17 cellular contexts compared by ENCODE assay signal in genomic region chr15:25824618-25825017, GRCh38. TPM values are rescaled to one million over a fixed set of nuclear protein-coding genes. Genes with fewer than 3 reads are reported as not detected.
A peak's percentile ranks its signal among the peaks of the same experiment; 100 is the strongest.
DNase-seq lines count a peak whose midpoint lies in the region; ATAC-seq and TF ChIP-seq lines count a peak whose summit lies in the region.
"Had no signal": no experiment of that assay in that cellular context is flagged by ENCODE, and none has a peak within 500 bp of the region (broad histone marks: within the 10 kb centered on the region; RNA-seq: fewer than 3 reads in every experiment).

No MANE protein-coding gene starts in this region.

- H3K23ac ChIP-seq in IMR-90 (ENCODE audit: low read depth, low read length) = no peak overlapping the region

- H3K27me3 ChIP-seq in IMR-90 (ENCODE audit: control insufficient read depth, insufficient read depth, low read length) = no peaks in the 10 kb centered on the region
- H3K27me3 ChIP-seq in esophagus muscularis mucosa = no peaks in the 10 kb centered on the region
- no peaks in the 10 kb centered on the region for H3K27me3 ChIP-seq in stomach smooth muscle (ENCODE audit: control insufficient read depth in 1 of 2, insufficient read depth in 2 of 2, low read length in 2 of 2)
- no peaks in the 10 kb centered on the region for H3K27me3 ChIP-seq in Peyer's patch
- H3K27me3 ChIP-seq in CD8-positive, alpha-beta memory T cell (ENCODE audit: insufficient read depth, low read length, poor library complexity, severe bottlenecking) = no peaks in the 10 kb centered on the region

- H2BK5ac ChIP-seq in IMR-90 (ENCODE audit: low read depth, low read length, poor library complexity, severe bottlenecking) = no peak overlapping the region

- no peak for TF ChIP-seq EP300 in esophagus muscularis mucosa (IDR thresholded peaks at IDR 0.05)

- no peak overlapping the region for H3K27ac Mint-ChIP-seq in activated naive CD8-positive, alpha-beta T cell treated with anti-CD3 and anti-CD28 coated beads for 36 hours
- H3K27ac Mint-ChIP-seq in CD8-positive, alpha-beta memory T cell = no peak overlapping the region
- H3K27ac Mint-ChIP-seq: CD4-positive, alpha-beta T cell; GM23338 had no signal

- no peak overlapping the region for H3K4me2 ChIP-seq in IMR-90 (ENCODE audit: low read depth, low read length)
- H3K4me2 ChIP-seq: GM23338 had no signal

- DNase-seq in IMR-90 = no peak
- DNase-seq in esophagus muscularis mucosa (ENCODE audit: extremely low spot score) = no peak
- DNase-seq in activated naive CD8-positive, alpha-beta T cell treated with anti-CD3 and anti-CD28 coated beads for 36 hours = no peak
- DNase-seq in Peyer's patch = no peak
- DNase-seq in CD8-positive, alpha-beta memory T cell = no peak
- DNase-seq: AML-193; CD4-positive, alpha-beta T cell; DMS153; DMS79; GDM1; HCEC 1CT had no signal

- POLR2A ChIA-PET in HEK293 (lab: Yijun Ruan, JAX) (interaction anchor here (0.7 kb wide), 1 partner anchor 75 kb away, joined by 5 read pairs; no protein-coding TSS in a partner anchor), IMR-90 (lab: Charles Lee; ENCODE audit: unreplicated experiment) (no interaction called here)
- POLR2A ChIA-PET in CD8-positive, alpha-beta memory T cell (lab: Charles Lee) = interaction anchor here (1.5 kb wide), 1 partner anchor 38 kb away, joined by 3 read pairs; no protein-coding TSS in a partner anchor

- TF ChIP-seq POLR2A in IMR-90 (IDR thresholded peaks at IDR 0.05; ENCODE audit: low read depth, low read length) (no peak), esophagus muscularis mucosa (IDR thresholded peaks at IDR 0.05; ENCODE audit: low read depth) (no peak), Peyer's patch (IDR thresholded peaks at IDR 0.05) (no peak)

- no peak overlapping the region for H3K18ac ChIP-seq in IMR-90 (ENCODE audit: low read depth, low read length)

- no peak overlapping the region for H4K8ac ChIP-seq in IMR-90 (ENCODE audit: low read depth in 2 of 2, low read length in 2 of 2)

- TF ChIP-seq RAD21 in IMR-90 (IDR thresholded peaks at IDR 0.05; ENCODE audit: low read length) = no peak

- H3K9me1 ChIP-seq in IMR-90 (ENCODE audit: insufficient read depth, low read length) = peaks cover 19% of the 10 kb centered on the region

- no peak overlapping the region for H2BK20ac ChIP-seq in IMR-90 (ENCODE audit: low read depth, low read length)

- H3K4me1 ChIP-seq in HEK293 (ENCODE audit: control insufficient read depth, insufficient read depth, low read length) (no peaks in the 10 kb centered on the region), IMR-90 (ENCODE audit: control insufficient read depth, insufficient read depth, low read length) (peaks cover 7% of the 10 kb centered on the region), esophagus muscularis mucosa (peaks cover 0 to 53% (median 38%) of the 10 kb centered on the region in 4 donors), stomach smooth muscle (ENCODE audit: control insufficient read depth, insufficient read depth, low read length) (peaks cover 7% of the 10 kb centered on the region), Peyer's patch (no peaks in the 10 kb centered on the region)
- H3K4me1 ChIP-seq in CD8-positive, alpha-beta memory T cell (ENCODE audit: insufficient read depth, low read length) = peaks cover 5% of the 10 kb centered on the region

- peak overlapping the region; percentile 43 for H3K14ac ChIP-seq in IMR-90 (replicated peaks; ENCODE audit: low read depth, low read length)

- H3K79me1 ChIP-seq in IMR-90 (ENCODE audit: low read depth in 1 of 2, low read length in 2 of 2) = peaks cover 23 to 66% of the 10 kb centered on the region in 2 experiments

- peaks cover 38% of the 10 kb centered on the region for H3K4me1 Mint-ChIP-seq in activated naive CD8-positive, alpha-beta T cell treated with anti-CD3 and anti-CD28 coated beads for 36 hours
- peaks cover 42 to 71% (median 42%) of the 10 kb centered on the region in 3 donors for H3K4me1 Mint-ChIP-seq in CD8-positive, alpha-beta memory T cell

- no peak overlapping the region for H3K9ac ChIP-seq in IMR-90 (ENCODE audit: low read depth, low read length)
- H3K9ac ChIP-seq in stomach smooth muscle (ENCODE audit: low read length in 2 of 2) = no peak overlapping the region

- no peak for ATAC-seq in IMR-90 (ENCODE audit: low read depth)
- ATAC-seq: GM23338, K562 had no signal

- no peak overlapping the region for H4K5ac ChIP-seq in IMR-90 (ENCODE audit: low read depth, low read length)

- H3K4ac ChIP-seq in IMR-90 (ENCODE audit: low read depth, low read length) = peak overlapping the region; percentile 37; the same call in 1 of the 2 replicates

- no peaks in the 10 kb centered on the region; the same call in 1 of the 2 replicates for H4K20me1 ChIP-seq in IMR-90 (ENCODE audit: insufficient read depth, low read length)

- peaks cover 28% of the 10 kb centered on the region for H3K9me3 Mint-ChIP-seq in activated naive CD8-positive, alpha-beta T cell treated with anti-CD3 and anti-CD28 coated beads for 36 hours
- peaks cover 0 to 7% (median 5%) of the 10 kb centered on the region in 5 donors for H3K9me3 Mint-ChIP-seq in CD8-positive, alpha-beta memory T cell
- H3K9me3 Mint-ChIP-seq: GM23338 had no signal

- no peak overlapping the region for H2BK15ac ChIP-seq in IMR-90 (ENCODE audit: low read depth, low read length)

- H2AFZ ChIP-seq in IMR-90 (replicated peaks; ENCODE audit: low read length, poor library complexity) = peak overlapping the region; percentile 60
- H2AFZ ChIP-seq: GM23338 had no signal

- dilution Hi-C loops in IMR-90 (cut with HindIII; ENCODE audit: low sequenced_read_pairs, unreplicated experiment) = no loop called here

- H2BK120ac ChIP-seq in IMR-90 (ENCODE audit: low read depth, low read length) = 0 out of 2 replicates have a peak overlapping the region, but pooled peaks have one; percentile 5

- no peak overlapping the region for H2AK5ac ChIP-seq in IMR-90 (ENCODE audit: low read depth, low read length)

- BruUV-seq in IMR-90 (replicated peaks; lab: Mats Ljungman, UMichigan) = no TSS peak

- TF ChIP-seq CTCF in HEK293 (tag by site-specific recombination; IDR thresholded peaks at IDR 0.05) (no peak), IMR-90 (conservative IDR thresholded peaks at IDR 0.05; ENCODE audit: low read depth, low read length) (no peak), esophagus muscularis mucosa (IDR thresholded peaks at IDR 0.05) (no peak), Peyer's patch (IDR thresholded peaks at IDR 0.05) (no peak)

- H3K56ac ChIP-seq in IMR-90 (ENCODE audit: extremely low read depth, insufficient read depth, low read length) = no peak overlapping the region

- H3K27me3 Mint-ChIP-seq in activated naive CD8-positive, alpha-beta T cell treated with anti-CD3 and anti-CD28 coated beads for 36 hours = no peaks in the 10 kb centered on the region
- H3K27me3 Mint-ChIP-seq in CD8-positive, alpha-beta memory T cell = no peaks in the 10 kb centered on the region
- H3K27me3 Mint-ChIP-seq: CD4-positive, alpha-beta T cell had no signal

- WGBS in IMR-90 (ENCODE audit: extremely low coverage in 2 of 2, insufficient read length in 1 of 2), 2 experiments = no CpG with 5 or more reads among the region's 6 CpGs
- WGBS in esophagus muscularis mucosa = 68% methylated on average over 6 of the region's 6 CpGs

- no peak overlapping the region for H2AK9ac ChIP-seq in IMR-90 (replicated peaks; ENCODE audit: low read depth, low read length, poor library complexity)

- in situ Hi-C loops in IMR-90 (cut with MboI; ENCODE audit: low sequenced_read_pairs) = no loop called here

- no peak overlapping the region for H3K27ac ChIP-seq in HEK293 (ENCODE audit: extremely low read depth, low read depth, low read length)
- H3K27ac ChIP-seq in IMR-90 (ENCODE audit: insufficient read depth, low read length) = no peak overlapping the region
- H3K27ac ChIP-seq in esophagus muscularis mucosa (replicated peaks in 1 of 4) = peak overlapping the region; percentile 42 to 94 (median 74)
- H3K27ac ChIP-seq in stomach smooth muscle (ENCODE audit: low read length) = no peak overlapping the region
- H3K27ac ChIP-seq in Peyer's patch = no peak overlapping the region
- no peak overlapping the region for H3K27ac ChIP-seq in CD8-positive, alpha-beta memory T cell (ENCODE audit: low read depth, low read length)
- H3K27ac ChIP-seq: C4-2B, HL-60 had no signal

- peaks cover 54% of the 10 kb centered on the region for H3K36me3 Mint-ChIP-seq in activated naive CD8-positive, alpha-beta T cell treated with anti-CD3 and anti-CD28 coated beads for 36 hours
- peaks cover 7 to 22% (median 8%) of the 10 kb centered on the region in 3 donors for H3K36me3 Mint-ChIP-seq in CD8-positive, alpha-beta memory T cell

- H3K4me3 Mint-ChIP-seq in activated naive CD8-positive, alpha-beta T cell treated with anti-CD3 and anti-CD28 coated beads for 36 hours = no peak overlapping the region
- H3K4me3 Mint-ChIP-seq in CD8-positive, alpha-beta memory T cell = no peak overlapping the region
- H3K4me3 Mint-ChIP-seq: CD4-positive, alpha-beta T cell; GM23338 had no signal

- CTCF ChIA-PET in HEK293 (lab: Yijun Ruan, JAX) = no interaction called here
- CTCF ChIA-PET in IMR-90 (lab: Yijun Ruan, JAX) = no interaction called here
- CTCF ChIA-PET in CD8-positive, alpha-beta memory T cell (lab: Charles Lee) = interaction anchor here (1.0 to 2.2 kb wide), 2 partner anchors 29 to 41 kb away, joined by 3 to 6 read pairs; no protein-coding TSS in a partner anchor

- H3K36me3 ChIP-seq in HEK293 (ENCODE audit: control insufficient read depth in 2 of 2, insufficient read depth in 1 of 2, low read length in 2 of 2) (no peaks in the 10 kb centered on the region), IMR-90 (ENCODE audit: control insufficient read depth, insufficient read depth, low read length) (no peaks in the 10 kb centered on the region), esophagus muscularis mucosa (no peaks in the 10 kb centered on the region), stomach smooth muscle (ENCODE audit: control insufficient read depth in 2 of 2, insufficient read depth in 2 of 2, low read length in 2 of 2) (no peaks in the 10 kb centered on the region), Peyer's patch (no peaks in the 10 kb centered on the region)
- no peaks in the 10 kb centered on the region for H3K36me3 ChIP-seq in CD8-positive, alpha-beta memory T cell (ENCODE audit: insufficient read depth, low read length)

- intact Hi-C loops in IMR-90 (cut with micrococcal nuclease) (no loop called here), esophagus muscularis mucosa (cut with DNase I) (loop anchor here (5.0 kb wide), 1 partner anchor 32 kb away; no protein-coding TSS in a partner anchor)

- H4K91ac ChIP-seq in IMR-90 (ENCODE audit: insufficient read depth, low read depth, low read length) = 0 out of 2 replicates have a peak overlapping the region, but pooled peaks have one; percentile 2

- H3K9me3 ChIP-seq in HEK293 (ENCODE audit: control insufficient read depth, insufficient read depth, low read depth, low read length) (no peaks in the 10 kb centered on the region), IMR-90 (ENCODE audit: control insufficient read depth, insufficient read depth, low read length) (no peaks in the 10 kb centered on the region), esophagus muscularis mucosa (no peaks in the 10 kb centered on the region), stomach smooth muscle (ENCODE audit: control insufficient read depth in 2 of 2, low read length in 2 of 2) (no peaks in the 10 kb centered on the region), Peyer's patch (no peaks in the 10 kb centered on the region)
- H3K9me3 ChIP-seq in CD8-positive, alpha-beta memory T cell (ENCODE audit: low read length) = no peaks in the 10 kb centered on the region

- H3K4me3 ChIP-seq in HEK293 (ENCODE audit: low read depth, low read length) = no peak overlapping the region
- H3K4me3 ChIP-seq in IMR-90 (ENCODE audit: insufficient read depth, low read depth, low read length) = no peak overlapping the region
- H3K4me3 ChIP-seq in esophagus muscularis mucosa = no peak overlapping the region
- peak overlapping the region; percentile 24 to 29 for H3K4me3 ChIP-seq in stomach smooth muscle (ENCODE audit: low read length in 2 of 2)
- no peak overlapping the region for H3K4me3 ChIP-seq in Peyer's patch
- no peak overlapping the region for H3K4me3 ChIP-seq in CD8-positive, alpha-beta memory T cell (ENCODE audit: low read length)
- H3K4me3 ChIP-seq: GM23338, K562 had no signal

RNA-seq across cellular contexts. Expression of gene ATP10A, which starts 38.5 kb away (rescaled TPM):
- total RNA-seq in IMR-90 (2012; rRNA removed) = 12.8 and 13.8 TPM in 2 replicates
- polyA plus RNA-seq in IMR-90 (2012; rRNA removed) = 16.0 and 16.9 TPM in 2 replicates
- 8.3 and 9.4 TPM in 2 replicates for polyA plus RNA-seq in IMR-90 (2012; cell fraction: cytosol; rRNA removed)
- polyA plus RNA-seq in IMR-90 (2012; cell fraction: nucleus; rRNA removed; ENCODE audit: low replicate concordance) = 23.5 and 28.3 TPM in 2 replicates
- 10 to 100 TPM; 23.9 to 51.9 (median 32.6) TPM for total RNA-seq in esophagus muscularis mucosa
- 10 to 100 TPM; 23.9 to 26.8 TPM for total RNA-seq in activated naive CD8-positive, alpha-beta T cell treated with anti-CD3 and anti-CD28 coated beads for 36 hours
- 1 to 10 TPM; 1.6 to 7.4 (median 3.7) TPM for total RNA-seq in Peyer's patch
- total RNA-seq in CD8-positive, alpha-beta memory T cell = 10 to 100 TPM; 24.0 to 28.9 TPM
- polyA plus RNA-seq in CD8-positive, alpha-beta memory T cell = 8.2 TPM
- polyA plus RNA-seq: K562 had no signal

Comparison
In these comparisons a context has a peak if more than half of its experiments do, and no peak if none do; other contexts are left out.
1. H3K27ac ChIP-seq: peak in esophagus muscularis mucosa (4 of 4); none in HEK293 (single experiment), IMR-90 (single experiment), stomach smooth muscle (single experiment), Peyer's patch (0 of 4) and CD8-positive, alpha-beta memory T cell (single experiment).
2. H3K4me3 ChIP-seq: peak in stomach smooth muscle (2 of 2); none in HEK293 (single experiment), IMR-90 (single experiment), esophagus muscularis mucosa (0 of 4), Peyer's patch (0 of 4) and CD8-positive, alpha-beta memory T cell (single experiment).